14 cellular contexts compared by ENCODE assay signal in the genomic region with DNA sequence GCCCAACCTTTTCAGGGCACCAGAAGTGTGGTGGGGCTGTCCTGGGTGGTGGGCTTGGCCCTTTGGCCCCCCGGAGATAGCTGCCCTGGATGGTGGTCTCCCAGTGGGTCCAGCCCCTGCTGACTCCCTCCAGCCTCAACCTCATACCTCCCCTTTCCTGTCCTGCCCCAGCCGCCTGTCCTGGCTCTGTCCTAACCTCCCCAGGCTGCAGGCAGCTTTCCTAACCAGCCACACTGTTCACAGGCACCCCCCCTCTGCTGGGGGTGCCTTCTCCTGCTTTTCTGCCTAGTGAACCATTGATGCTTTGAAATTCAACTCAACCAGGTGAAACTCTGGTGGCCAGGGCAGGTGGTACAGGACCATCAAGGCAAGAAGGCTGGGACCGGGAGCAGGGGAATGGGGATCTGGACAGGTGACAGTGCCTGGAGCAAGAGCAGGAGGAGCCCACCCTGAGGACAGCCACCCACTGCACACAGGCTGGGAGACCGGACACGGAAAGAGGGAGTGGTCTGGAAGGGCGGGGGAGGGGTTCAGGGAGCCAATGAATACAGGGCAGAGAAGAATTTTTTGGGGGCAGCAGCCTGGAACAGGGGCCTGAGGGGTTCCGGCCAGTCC. TPM values are rescaled to one million over a fixed set of nuclear protein-coding genes. Genes with fewer than 3 reads are reported as not detected.
A peak's percentile ranks its signal among the peaks of the same experiment; 100 is the strongest.
DNase-seq lines count a peak whose midpoint lies in the region; ATAC-seq and TF ChIP-seq lines count a peak whose summit lies in the region.
"Had no signal": no experiment of that assay in that cellular context is flagged by ENCODE, and none has a peak within 500 bp of the region (broad histone marks: within the 10 kb centered on the region; RNA-seq: fewer than 3 reads in every experiment).

No MANE protein-coding gene starts in this region.

- peak overlapping the region; percentile 31 for H3K4me2 ChIP-seq in parathyroid adenoma (ENCODE audit: low read length)

- TF ChIP-seq CTCF in AG04450 (IDR thresholded peaks at IDR 0.05; ENCODE audit: low read depth, low read length) (no peak), parathyroid adenoma (IDR thresholded peaks at IDR 0.05) (no peak)

- H2AFZ ChIP-seq in parathyroid adenoma: no peak overlapping the region

- H3K9ac ChIP-seq in parathyroid adenoma: no peak overlapping the region

- no peaks in the 10 kb centered on the region for H3K36me3 ChIP-seq in KOPT-K1 (ENCODE audit: insufficient read depth, low read length)
- H3K36me3 ChIP-seq in parathyroid adenoma (ENCODE audit: control insufficient read depth, insufficient read depth, low read length): no peaks in the 10 kb centered on the region

- H3K4me3 ChIP-seq in AG04450 (ENCODE audit: low read depth, low read length) (no peak overlapping the region), parathyroid adenoma (ENCODE audit: low read depth, low read length) (no peak overlapping the region)

- ATAC-seq in GM18870 (IDR thresholded peaks at IDR 0.05; ENCODE audit: unreplicated experiment) (no peak), GM18502 (IDR thresholded peaks at IDR 0.05; ENCODE audit: poor library complexity, unreplicated experiment) (no peak)
- ATAC-seq: PC-3 had no signal

- H3K9me3 ChIP-seq in AG04450 (ENCODE audit: control insufficient read depth, insufficient read depth, low read length) (no peaks in the 10 kb centered on the region), KOPT-K1 (ENCODE audit: insufficient read depth, low read length, poor library complexity, severe bottlenecking) (no peaks in the 10 kb centered on the region), parathyroid adenoma (ENCODE audit: control insufficient read depth, low read length) (no peaks in the 10 kb centered on the region)

- CTCF ChIA-PET in AG04450 (lab: Charles Lee): no interaction called here

- H3K27me3 ChIP-seq in AG04450 (ENCODE audit: control insufficient read depth, insufficient read depth, low read length): peaks cover 50% of the 10 kb centered on the region
- no peaks in the 10 kb centered on the region for H3K27me3 ChIP-seq in parathyroid adenoma (ENCODE audit: control insufficient read depth, insufficient read depth, low read length)

- H3K27ac ChIP-seq in AG04450 (ENCODE audit: low read depth, low read length): peak overlapping the region; percentile 11
- H3K27ac ChIP-seq in KOPT-K1 (ENCODE audit: low read depth, low read length, poor library complexity, severe bottlenecking): peak overlapping the region; percentile 96
- H3K27ac ChIP-seq in parathyroid adenoma: peak overlapping the region; percentile 95

- no peaks in the 10 kb centered on the region for H3K79me2 ChIP-seq in parathyroid adenoma

- H3K4me1 ChIP-seq in parathyroid adenoma: peaks cover 44% of the 10 kb centered on the region

- POLR2A ChIA-PET in AG04450 (lab: Yijun Ruan, JAX): no interaction called here

- no peak for DNase-seq in AG04450 (ENCODE audit: low read depth, low spot score)
- DNase-seq in kidney glomerular epithelial cell (lab: John Stamatoyannopoulos, UW): peak; percentile 33
- no peak for DNase-seq in NCI-H146 (lab: John Stamatoyannopoulos, UW)
- DNase-seq in pons (ENCODE audit: low spot score): no peak
- DNase-seq: DMS153, NCI-H1048, NCI-H1694, NCI-H446 treated with DMSO at 0.1 percent for 48 hours, NCI-H748 treated with DMSO at 0.1 percent for 48 hours, PC-3 had no signal

RNA-seq across cellular contexts. Expression of gene RAP1GAP, which starts 35.9 kb away (rescaled TPM):
- polyA plus RNA-seq in AG04450 (2011; rRNA removed): 0.14 and 0.15 TPM in 2 replicates
- polyA minus RNA-seq in AG04450 (2011; rRNA and poly(A)+ RNA removed): 0.56 and 0.69 TPM in 2 replicates

Comparison
In these comparisons a context has a peak if more than half of its experiments do, and no peak if none do; other contexts are left out.
1. H3K27ac ChIP-seq: peak in every context shown above with its lines; median percentile 96 in KOPT-K1; 95 in parathyroid adenoma; 11 in AG04450.